ENCODE assay signal across 1 cellular context in genomic region chr1:16026723-16027484, GRCh38.
TF ChIP-seq lines count a peak whose summit lies in the region.

No MANE protein-coding gene starts in this region.

TF ChIP-seq in IMR-90, 13 proteins besides CTCF, POLR2A, EP300 and RAD21 (continued from another document):
- TF ChIP-seq, protein P1, sequence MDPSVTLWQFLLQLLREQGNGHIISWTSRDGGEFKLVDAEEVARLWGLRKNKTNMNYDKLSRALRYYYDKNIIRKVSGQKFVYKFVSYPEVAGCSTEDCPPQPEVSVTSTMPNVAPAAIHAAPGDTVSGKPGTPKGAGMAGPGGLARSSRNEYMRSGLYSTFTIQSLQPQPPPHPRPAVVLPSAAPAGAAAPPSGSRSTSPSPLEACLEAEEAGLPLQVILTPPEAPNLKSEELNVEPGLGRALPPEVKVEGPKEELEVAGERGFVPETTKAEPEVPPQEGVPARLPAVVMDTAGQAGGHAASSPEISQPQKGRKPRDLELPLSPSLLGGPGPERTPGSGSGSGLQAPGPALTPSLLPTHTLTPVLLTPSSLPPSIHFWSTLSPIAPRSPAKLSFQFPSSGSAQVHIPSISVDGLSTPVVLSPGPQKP (IDR thresholded peaks at IDR 0.05; ENCODE audit: borderline replicate concordance, low read depth, low read length), result no peak
- no peak for TF ChIP-seq MAFK (IDR thresholded peaks at IDR 0.05; ENCODE audit: low read depth, low read length)
